ENCODE assay signal across 8 cellular contexts in genomic region chr7:130896898-130897514, GRCh38.
DNase-seq lines count a peak whose midpoint lies in the region; ATAC-seq and TF ChIP-seq lines count a peak whose summit lies in the region.

No MANE protein-coding gene starts in this region.

- TF ChIP-seq CTCF in AG10803 (conservative IDR thresholded peaks at IDR 0.05; ENCODE audit: low read length), result peak; percentile 90

- DNase-seq in AG10803 (ENCODE audit: low read depth), result peak; percentile 83
- peak; percentile 47 for DNase-seq in NCI-H2107 treated with DMSO at 0.1 percent for 48 hours (lab: John Stamatoyannopoulos, UW; ENCODE audit: unreplicated experiment)
- DNase-seq in activated CD4-positive, alpha-beta T cell treated with anti-CD3 and anti-CD28 coated beads for 48 hours, result peak; percentile 85
- DNase-seq in left kidney (ENCODE audit: low read depth, low spot score), result peak; percentile 91
- DNase-seq in stimulated activated CD4-positive, alpha-beta T cell treated with anti-CD3 and anti-CD28 coated beads, Interleukin-4, amount 100 ng/mL, for 24 hours, result peak; percentile 79

- peak; percentile 37 for ATAC-seq in GM19463 (IDR thresholded peaks at IDR 0.05; ENCODE audit: unreplicated experiment)
- ATAC-seq in GM21515 (IDR thresholded peaks at IDR 0.05; ENCODE audit: unreplicated experiment), result no peak

- H3K4me3 ChIP-seq in AG10803 (ENCODE audit: low read length), result no peak overlapping the region

- H3K27ac ChIP-seq in cingulate gyrus (ENCODE audit: low read depth, low read length), result peak overlapping the region; percentile 41
